ENCODE assay signal across 8 cellular contexts in genomic region chr6:43009124-43009523, GRCh38. TPM values are rescaled to one million over a fixed set of nuclear protein-coding genes. Genes with fewer than 3 reads are reported as not detected.
DNase-seq lines count a peak whose midpoint lies in the region; ATAC-seq, FAIRE-seq and TF ChIP-seq lines count a peak whose summit lies in the region.

No MANE protein-coding gene starts in this region.

- peaks cover 21 to 41% of the 10 kb centered on the region in 2 donors for H3K36me3 ChIP-seq in kidney (ENCODE audit: control insufficient read depth in 1 of 2, insufficient read depth in 2 of 2, low read length in 2 of 2)

- no peak for ATAC-seq in HG03520 (IDR thresholded peaks at IDR 0.05; ENCODE audit: unreplicated experiment)
- ATAC-seq in GM19395 (IDR thresholded peaks at IDR 0.05; ENCODE audit: unreplicated experiment), result no peak

- peaks cover 3 to 6% of the 10 kb centered on the region in 2 donors for H3K4me1 ChIP-seq in kidney (ENCODE audit: control insufficient read depth in 1 of 2, insufficient read depth in 1 of 2, low read depth in 1 of 2, low read length in 2 of 2)

- no peak overlapping the region for H3K27ac ChIP-seq in kidney (ENCODE audit: low read depth in 2 of 2, low read length in 2 of 2)

- intact Hi-C loops in kidney (cut with DNase I), result no loop called here

- H3K9ac ChIP-seq in kidney (ENCODE audit: low read length in 2 of 2), result no peak overlapping the region

- no peak overlapping the region for H3K4me3 ChIP-seq in kidney (ENCODE audit: low read length in 2 of 2)

- no peaks in the 10 kb centered on the region for H3K9me3 ChIP-seq in kidney (ENCODE audit: control insufficient read depth in 1 of 2, low read length in 2 of 2)

- TF ChIP-seq CTCF in kidney (IDR thresholded peaks at IDR 0.05; ENCODE audit: borderline replicate concordance, extremely low read depth, insufficient read depth), result peak; percentile 13

- no peak for FAIRE-seq in kidney (lab: Jason Lieb, UNC)

- peak; percentile 22 for DNase-seq in activated T-cell treated with anti-CD3 and anti-CD28 coated beads for 1 hour (ENCODE audit: low read depth)
- DNase-seq in activated T-cell treated with anti-CD3 and anti-CD28 coated beads for 4 hours, result no peak
- DNase-seq in NCI-H510A (lab: John Stamatoyannopoulos, UW), result peak; percentile 45
- peak; percentile 49 for DNase-seq in activated naive CD4-positive, alpha-beta T cell treated with anti-CD3 and anti-CD28 coated beads, Interleukin-2, amount 50 U/mL, for 16 hours
- no peak for DNase-seq in kidney
- no peak for DNase-seq in GDM1 (lab: John Stamatoyannopoulos, UW)

RNA-seq across cellular contexts. Expression of gene MEA1, which starts 4.6 kb away (rescaled TPM):
- 53.2 TPM for total RNA-seq in kidney
- polyA plus RNA-seq in kidney (ENCODE audit: insufficient read depth, low read depth, low replicate concordance), result 149 TPM

RNA-seq across cellular contexts. Expression of gene KLHDC3, which starts 4.9 kb away (rescaled TPM):
- 52.6 TPM for total RNA-seq in kidney
- polyA plus RNA-seq in kidney (ENCODE audit: insufficient read depth, low read depth, low replicate concordance), result 90.0 TPM

RNA-seq across cellular contexts. Expression of gene RRP36, which starts 12.3 kb away (rescaled TPM):
- 49.2 TPM for total RNA-seq in kidney
- 55.2 TPM for polyA plus RNA-seq in kidney (ENCODE audit: insufficient read depth, low read depth, low replicate concordance)

RNA-seq across cellular contexts. Expression of gene PPP2R5D, which starts 24.8 kb away (rescaled TPM):
- 22.6 TPM for total RNA-seq in kidney
- 21.8 TPM for polyA plus RNA-seq in kidney (ENCODE audit: insufficient read depth, low read depth, low replicate concordance)

RNA-seq across cellular contexts. Expression of gene PEX6, which starts 30.1 kb away (rescaled TPM):
- 22.6 TPM for total RNA-seq in kidney
- polyA plus RNA-seq in kidney (ENCODE audit: insufficient read depth, low read depth, low replicate concordance), result 18.0 TPM

Comparison
In these comparisons a context has a peak if more than half of its experiments do, and no peak if none do; other contexts are left out.
1. DNase-seq: peak in activated T-cell treated with anti-CD3 and anti-CD28 coated beads for 1 hour (single experiment), NCI-H510A (single experiment) and activated naive CD4-positive, alpha-beta T cell treated with anti-CD3 and anti-CD28 coated beads, Interleukin-2, amount 50 U/mL, for 16 hours (single experiment); none in activated T-cell treated with anti-CD3 and anti-CD28 coated beads for 4 hours (single experiment), kidney (single experiment) and GDM1 (single experiment).